ENCODE assay signal across 17 cellular contexts in the genomic region with DNA sequence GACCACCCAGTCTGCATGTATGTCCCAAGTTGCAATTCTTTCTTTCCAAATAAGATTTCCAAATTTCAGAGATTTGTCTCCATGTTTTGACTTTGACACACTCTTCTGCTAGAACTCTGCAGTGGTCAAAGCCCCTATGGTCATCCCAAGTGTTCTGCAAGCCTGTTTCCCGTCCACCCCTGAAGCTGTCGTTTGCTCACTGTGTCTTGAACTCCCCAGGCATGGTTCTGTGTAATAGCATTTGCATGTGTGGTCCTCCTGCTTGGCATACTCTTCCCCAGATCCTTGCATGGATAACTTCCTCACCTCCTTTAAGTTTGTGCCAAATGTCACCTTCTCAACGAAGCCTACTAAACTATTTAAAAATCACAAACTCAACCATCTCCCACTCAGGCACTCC.
"Had no signal": no experiment of that assay in that cellular context is flagged by ENCODE, and none has a peak within 500 bp of the region (broad histone marks: within the 10 kb centered on the region; RNA-seq: fewer than 3 reads in every experiment).

No MANE protein-coding gene starts in this region.

- ATAC-seq: effector memory CD8-positive, alpha-beta T cell; foreskin keratinocyte; heart right ventricle; left cardiac atrium; left lung; left ventricle myocardium superior; lower lobe of right lung; mucosa of descending colon had no signal

- H3K27me3 ChIP-seq: colonic mucosa, foreskin keratinocyte, left lung had no signal

- H3K36me3 ChIP-seq: colonic mucosa, left lung had no signal

- H3K4me1 ChIP-seq: colonic mucosa had no signal

- H3K9me3 ChIP-seq: colonic mucosa, esophagus muscularis mucosa, left lung, lower lobe of right lung, mucosa of descending colon had no signal

- H3K4me3 ChIP-seq: colonic mucosa, esophagus muscularis mucosa, heart right ventricle, left lung, lower lobe of right lung, mucosa of descending colon had no signal

- DNase-seq: colonic mucosa; cortex of kidney; effector CD8-positive, alpha-beta T cell; effector memory CD8-positive, alpha-beta T cell; endodermal cell; foreskin keratinocyte; glutamatergic neuron; head of caudate nucleus; heart right ventricle; hippocampal formation; left cardiac atrium; left lung; left ventricle myocardium superior; lower lobe of right lung; mesenchymal stem cell; mucosa of descending colon had no signal

- H3K27ac ChIP-seq: colonic mucosa, esophagus muscularis mucosa, foreskin keratinocyte, heart right ventricle, left lung, lower lobe of right lung had no signal
